Comparison of ENCODE assay signal across 19 cellular contexts in genomic region chr1:55329091-55329490, GRCh38.
DNase-seq lines count a peak whose midpoint lies in the region; ATAC-seq and TF ChIP-seq lines count a peak whose summit lies in the region.
"Had no signal": no experiment of that assay in that cellular context is flagged by ENCODE, and none has a peak within 500 bp of the region (broad histone marks: within the 10 kb centered on the region; RNA-seq: fewer than 3 reads in every experiment).

No MANE protein-coding gene starts in this region.

- TF ChIP-seq POLR2A in right lobe of liver (IDR thresholded peaks at IDR 0.05) (no peak), GM18505 (IDR thresholded peaks at IDR 0.05; ENCODE audit: borderline replicate concordance, extremely low read depth, insufficient read depth, insufficient read length) (no peak)

- in situ Hi-C loops in SK-MEL-5 (cut with HindIII; ENCODE audit: low pct_unique_long_range_greater_than_20kb, low sequenced_read_pairs) = no loop called here

- 69% methylated on average over 3 of the region's 5 CpGs for WGBS in right lobe of liver (ENCODE audit: insufficient coverage, low coverage, low lambda C conversion rate, missing lambda C conversion rate)

- H3K27me3 ChIP-seq in right lobe of liver = no peaks in the 10 kb centered on the region
- H3K27me3 ChIP-seq: BLaER1 treated with 17β-estradiol and CSF1 and Interleukin-3, amounts not matched to agents 10 nM and 100 nM had no signal

- no peak for TF ChIP-seq CTCF in right lobe of liver (IDR thresholded peaks at IDR 0.05)

- H3K4me1 ChIP-seq in right lobe of liver = no peaks in the 10 kb centered on the region

- intact Hi-C loops in right lobe of liver (cut with DNase I) = no loop called here

- peak; percentile 72 to 84 (median 76) for ATAC-seq in right lobe of liver
- ATAC-seq in GM18505 (IDR thresholded peaks at IDR 0.05; ENCODE audit: unreplicated experiment) = no peak
- ATAC-seq: A549 had no signal

- H3K36me3 ChIP-seq in right lobe of liver = no peaks in the 10 kb centered on the region
- H3K36me3 ChIP-seq: BLaER1 treated with 17β-estradiol and CSF1 and Interleukin-3, amounts not matched to agents 10 nM and 100 nM; WERI-Rb-1 had no signal

- no peaks in the 10 kb centered on the region for H3K9me3 ChIP-seq in right lobe of liver
- H3K9me3 ChIP-seq: BLaER1 treated with 17β-estradiol and CSF1 and Interleukin-3, amounts not matched to agents 10 nM and 100 nM had no signal

- no peak overlapping the region for H3K27ac ChIP-seq in right lobe of liver
- H3K27ac ChIP-seq: BLaER1 treated with 17β-estradiol and CSF1 and Interleukin-3, amounts not matched to agents 10 nM and 100 nM; SK-N-MC; WERI-Rb-1 had no signal

- peak; percentile 27 for DNase-seq in AG08395 (ENCODE audit: low spot score)
- peak; percentile 27 for DNase-seq in SK-MEL-5 (ENCODE audit: low read depth, low spot score)
- peak; percentile 29 for DNase-seq in foreskin melanocyte
- peak in 2 of 3 donors; percentile 46 to 50 for DNase-seq in right lobe of liver
- no peak for DNase-seq in cortex of kidney (lab: John Stamatoyannopoulos, UW)
- DNase-seq in A172 (ENCODE audit: low spot score) = no peak
- DNase-seq in NCI-H2227 (lab: John Stamatoyannopoulos, UW; ENCODE audit: unreplicated experiment) = no peak
- DNase-seq: activated CD4-positive, alpha-beta T cell treated with anti-CD3 and anti-CD28 coated beads, Interleukin-2, amount 50 U/mL, for 48 hours; activated naive CD8-positive, alpha-beta T cell treated with anti-CD3 and anti-CD28 coated beads for 36 hours; Calu3; NCI-H2171; NCI-H526 treated with DMSO at 0.1 percent for 48 hours; stimulated activated CD4-positive, alpha-beta T cell treated with anti-CD3 and anti-CD28 coated beads, Interleukin-4, amount 100 ng/mL, for 1 hour; stimulated activated naive CD4-positive, alpha-beta T cell treated with Interleukin-2 at 50 U/mL for 16 hours; WERI-Rb-1 had no signal

- H3K4me3 ChIP-seq in right lobe of liver = no peak overlapping the region
- H3K4me3 ChIP-seq: A549; BLaER1 treated with 17β-estradiol and CSF1 and Interleukin-3, amounts not matched to agents 10 nM and 100 nM; SK-N-MC had no signal

Comparison
In these comparisons a context has a peak if more than half of its experiments do, and no peak if none do; other contexts are left out.
1. DNase-seq: peak in AG08395 (single experiment), SK-MEL-5 (single experiment), foreskin melanocyte (single experiment) and right lobe of liver (2 of 3); none in cortex of kidney (single experiment), A172 (single experiment) and NCI-H2227 (single experiment).